In genomic region chr11:70078796-70079616, GRCh38 we compare ENCODE assay signal across 1 cellular context.
TF ChIP-seq lines count a peak whose summit lies in the region.

No MANE protein-coding gene starts in this region.

TF ChIP-seq in IMR-90, 13 proteins besides CTCF, POLR2A, EP300 and RAD21:
- no peak for TF ChIP-seq RFX5 (IDR thresholded peaks at IDR 0.05; ENCODE audit: low read depth, low read length)
- no peak for TF ChIP-seq NFE2L2 (IDR thresholded peaks at IDR 0.05; ENCODE audit: low read depth, low read length)
- TF ChIP-seq MAFK (IDR thresholded peaks at IDR 0.05; ENCODE audit: low read depth, low read length), result no peak
- TF ChIP-seq USF2 (IDR thresholded peaks at IDR 0.05; ENCODE audit: low read depth, low read length), result no peak
- no peak for TF ChIP-seq CHD1 (IDR thresholded peaks at IDR 0.05; ENCODE audit: low read depth, low read length)
- TF ChIP-seq SMC3 (IDR thresholded peaks at IDR 0.05; ENCODE audit: low read depth, low read length), result no peak
- no peak for TF ChIP-seq ELK1 (IDR thresholded peaks at IDR 0.05; ENCODE audit: borderline replicate concordance, low read depth, low read length)
- no peak for TF ChIP-seq BHLHE40 (IDR thresholded peaks at IDR 0.05; ENCODE audit: low read depth, low read length)
- no peak for TF ChIP-seq FOS (IDR thresholded peaks at IDR 0.05; ENCODE audit: low read depth, low read length)
- TF ChIP-seq MAZ (IDR thresholded peaks at IDR 0.05; ENCODE audit: borderline replicate concordance, low read depth, low read length), result no peak
- TF ChIP-seq CEBPB (IDR thresholded peaks at IDR 0.05; ENCODE audit: low read depth, low read length), result no peak
- TF ChIP-seq RCOR1 (IDR thresholded peaks at IDR 0.05; ENCODE audit: insufficient replicate concordance, low read length), result no peak
- no peak for TF ChIP-seq MXI1 (IDR thresholded peaks at IDR 0.05; ENCODE audit: borderline replicate concordance, low read depth, low read length)
TF ChIP-seq in IMR-90: peak in this region for 0.
